In the genomic region with DNA sequence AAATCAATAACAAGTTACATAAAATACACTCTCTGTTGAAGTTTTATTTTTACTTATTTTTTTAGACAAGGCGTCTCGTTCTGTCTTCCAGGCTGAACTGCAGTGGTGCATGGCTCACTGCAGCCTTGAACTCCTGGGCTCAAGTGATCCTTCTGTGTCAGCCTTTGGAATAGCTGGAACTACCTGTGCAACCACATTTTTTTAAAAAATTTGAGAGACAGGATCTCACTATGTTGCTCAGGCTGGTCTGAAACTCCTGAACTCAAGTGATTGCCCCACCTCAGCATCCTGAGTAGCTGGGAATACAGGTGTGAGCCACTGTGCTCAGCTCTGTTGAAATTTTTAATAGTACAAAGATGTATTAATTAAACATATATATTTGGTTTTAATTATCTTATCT, we compare ENCODE assay signal across 32 cellular contexts.
"Had no signal": no experiment of that assay in that cellular context is flagged by ENCODE, and none has a peak within 500 bp of the region (broad histone marks: within the 10 kb centered on the region; RNA-seq: fewer than 3 reads in every experiment).

No MANE protein-coding gene starts in this region.

- H3K27me3 ChIP-seq: adrenal gland, ascending aorta, body of pancreas, brain microvascular endothelial cell, breast epithelium, cardiac muscle cell had no signal

- ATAC-seq: activated naive CD4-positive, alpha-beta T cell treated with anti-CD3 and anti-CD28 coated beads, Interleukin-2, amount 50 U/mL, for 72 hours; activated naive CD8-positive, alpha-beta T cell treated with anti-CD3 and anti-CD28 coated beads, Interleukin-2, amount 50 U/mL, for 24 hours; activated T-cell treated with anti-CD3 and anti-CD28 coated beads, Interleukin-2, amount 50 U/mL, for 4 hours; activated T-cell treated with anti-CD3 and anti-CD28 coated beads, Interleukin-2, amount 50 U/mL, for 72 hours; activated T-helper 17 cell treated with anti-CD3 and anti-CD28 coated beads, Interleukin-2, amount 50 U/mL, for 72 hours; body of pancreas had no signal

- H3K36me3 ChIP-seq: adrenal gland, ascending aorta, brain microvascular endothelial cell, breast epithelium, cardiac muscle cell had no signal

- H3K4me1 ChIP-seq: adrenal gland, ascending aorta, body of pancreas, breast epithelium had no signal

- H3K9me3 ChIP-seq: adrenal gland, ascending aorta, body of pancreas had no signal

- H3K27ac ChIP-seq: adrenal gland, ascending aorta, body of pancreas, brain microvascular endothelial cell, breast epithelium, cardiac muscle cell had no signal

- DNase-seq: activated effector memory CD4-positive, alpha-beta T cell treated with anti-CD3 and anti-CD28 coated beads, Interleukin-2, amount 50 U/mL, for 16 hours; activated effector memory CD4-positive, alpha-beta T cell treated with Interleukin-2 at 50 U/mL for 16 hours; activated gamma-delta T cell; activated gamma-delta T cell treated with Interleukin-2 at 50 U/mL for 16 hours; activated naive CD4-positive, alpha-beta T cell; activated naive CD4-positive, alpha-beta T cell treated with anti-CD3 and anti-CD28 coated beads for 36 hours; activated naive CD4-positive, alpha-beta T cell treated with anti-CD3 and anti-CD28 coated beads, Interleukin-2, amount 10 ng/mL, durations not matched to agents 7 days and 5 days; activated naive CD4-positive, alpha-beta T cell treated with anti-CD3 and anti-CD28 coated beads, Interleukin-2, amount 50 U/mL, for 16 hours; activated naive CD4-positive, alpha-beta T cell treated with Interleukin-2 at 50 U/mL for 16 hours; activated naive CD8-positive, alpha-beta T cell treated with anti-CD3 and anti-CD28 coated beads for 36 hours; activated naive CD8-positive, alpha-beta T cell treated with anti-CD3 and anti-CD28 coated beads, Interleukin-2, amount 10 ng/mL, durations not matched to agents 7 days and 5 days; activated naive CD8-positive, alpha-beta T cell treated with anti-CD3 and anti-CD28 coated beads, Interleukin-2, amount 50 U/mL, for 24 hours; activated T-cell treated with anti-CD3 and anti-CD28 coated beads, Interleukin-2, amount 50 U/mL, for 1 hour; activated T-cell treated with anti-CD3 and anti-CD28 coated beads, Interleukin-2, amount 50 U/mL, for 24 hours; activated T-cell treated with anti-CD3 and anti-CD28 coated beads, Interleukin-2, amount 50 U/mL, for 4 hours; activated T-cell treated with anti-CD3 and anti-CD28 coated beads, Interleukin-2, amount 50 U/mL, for 48 hours; activated T-cell treated with anti-CD3 and anti-CD28 coated beads, Interleukin-2, amount 50 U/mL, for 72 hours; adrenal gland; amniotic stem cell; amygdala; anterior cingulate cortex; aorta; body of pancreas; brain microvascular endothelial cell; caudate nucleus; central memory CD4-positive, alpha-beta T cell; cerebellar nuclear complex had no signal

- H3K4me3 ChIP-seq: adrenal gland, ascending aorta, body of pancreas, breast epithelium, cardiac muscle cell had no signal
